Comparison of ENCODE assay signal across 8 cellular contexts in genomic region chr1:225780609-225781008, GRCh38. TPM values are rescaled to one million over a fixed set of nuclear protein-coding genes. Genes with fewer than 3 reads are reported as not detected.
DNase-seq lines count a peak whose midpoint lies in the region; ATAC-seq, FAIRE-seq and TF ChIP-seq lines count a peak whose summit lies in the region.
"Had no signal": no experiment of that assay in that cellular context is flagged by ENCODE, and none has a peak within 500 bp of the region (broad histone marks: within the 10 kb centered on the region; RNA-seq: fewer than 3 reads in every experiment).

No MANE protein-coding gene starts in this region.

- CTCF ChIA-PET in CD4-positive, alpha-beta memory T cell (lab: Charles Lee; ENCODE audit: partially characterized antibody) = interaction anchor here (1.0 to 1.1 kb wide), 2 partner anchors 64 to 96 kb away, joined by 3 read pairs; no protein-coding TSS in a partner anchor

- H3K79me2 ChIP-seq in astrocyte (ENCODE audit: insufficient read depth, low read length) (peaks cover 74% of the 10 kb centered on the region), neural cell (replicated peaks; ENCODE audit: insufficient read depth, low read length) (peaks cover 67% of the 10 kb centered on the region)

- H3K9me2 ChIP-seq in neural cell (ENCODE audit: insufficient read depth, low read length) = no peaks in the 10 kb centered on the region

- H4K20me1 ChIP-seq in astrocyte (ENCODE audit: insufficient read depth, low read length) (peaks cover 37% of the 10 kb centered on the region), neural cell (ENCODE audit: insufficient read depth) (no peaks in the 10 kb centered on the region)

- no peak for FAIRE-seq in astrocyte (lab: Jason Lieb, UNC)
- FAIRE-seq: small intestine had no signal

- H3K36me3 ChIP-seq in CD4-positive, alpha-beta memory T cell (ENCODE audit: insufficient read depth, low read length) = peaks cover 8% of the 10 kb centered on the region
- peaks cover 8% of the 10 kb centered on the region for H3K36me3 ChIP-seq in astrocyte (ENCODE audit: insufficient read depth, low read length)
- no peaks in the 10 kb centered on the region for H3K36me3 ChIP-seq in neural cell (ENCODE audit: insufficient read depth, low read length)

- H3K4me1 ChIP-seq in CD4-positive, alpha-beta memory T cell (ENCODE audit: insufficient read depth, low read length) = peaks cover 68% of the 10 kb centered on the region
- H3K4me1 ChIP-seq in astrocyte (ENCODE audit: insufficient read depth, low read length) = peaks cover 14% of the 10 kb centered on the region

- H2AFZ ChIP-seq in astrocyte (ENCODE audit: low read depth, low read length) = no peak overlapping the region
- no peak overlapping the region for H2AFZ ChIP-seq in neural cell (ENCODE audit: low read depth, low read length)

- no peaks in the 10 kb centered on the region for H3K27me3 ChIP-seq in CD4-positive, alpha-beta memory T cell (ENCODE audit: insufficient read depth, low read length)
- H3K27me3 ChIP-seq in astrocyte (ENCODE audit: insufficient read depth, low read length) (no peaks in the 10 kb centered on the region), neural cell (ENCODE audit: insufficient read depth, low read depth, low read length) (no peaks in the 10 kb centered on the region)

- ATAC-seq in GM19452 (IDR thresholded peaks at IDR 0.05; ENCODE audit: unreplicated experiment) (no peak), left ventricle myocardium superior (no peak)

- no peak for DNase-seq in CD4-positive, alpha-beta memory T cell
- DNase-seq in HFFc6 (no peak), astrocyte (ENCODE audit: low read depth) (no peak), left ventricle myocardium superior (no peak), GM19240 (ENCODE audit: insufficient read length, low spot score) (no peak)
- DNase-seq: small intestine had no signal

- no peak for TF ChIP-seq EP300 in neural cell (conservative IDR thresholded peaks at IDR 0.05; ENCODE audit: poor library complexity, severe bottlenecking)

- peaks cover 9% of the 10 kb centered on the region for H3F3A ChIP-seq in neural cell (ENCODE audit: insufficient read depth, low read length, poor library complexity, severe bottlenecking)

- intact Hi-C loops in CD4-positive, alpha-beta memory T cell (cut with micrococcal nuclease) = no loop called here
- intact Hi-C loops in left ventricle myocardium superior (cut with micrococcal nuclease) = no loop called here

- H3K4me1 Mint-ChIP-seq in CD4-positive, alpha-beta memory T cell = peaks cover 8 to 46% (median 31%) of the 10 kb centered on the region in 4 donors
- H3K4me1 Mint-ChIP-seq in HFFc6 (ENCODE audit: low read depth) = peaks cover 38% of the 10 kb centered on the region
- peaks cover 18% of the 10 kb centered on the region for H3K4me1 Mint-ChIP-seq in astrocyte (ENCODE audit: low read depth, unreplicated experiment)

- peak overlapping the region; percentile 2 to 91 (median 65) for H3K27ac Mint-ChIP-seq in CD4-positive, alpha-beta memory T cell
- H3K27ac Mint-ChIP-seq in HFFc6 (peak overlapping the region; percentile 14), astrocyte (ENCODE audit: unreplicated experiment) (no peak overlapping the region)

- no peak overlapping the region for H3K4me3 ChIP-seq in CD4-positive, alpha-beta memory T cell (ENCODE audit: low read length in 2 of 2)
- H3K4me3 ChIP-seq in astrocyte (ENCODE audit: insufficient read depth, low read depth, low read length) (no peak overlapping the region), neural cell (ENCODE audit: low read length) (peak overlapping the region; percentile 77)

- TF ChIP-seq RAD21 in neural cell (conservative IDR thresholded peaks at IDR 0.05) = no peak

- H3K9ac ChIP-seq in astrocyte (ENCODE audit: low read length) = no peak overlapping the region
- no peak overlapping the region for H3K9ac ChIP-seq in neural cell (ENCODE audit: low read length)

- H3K9me3 Mint-ChIP-seq in CD4-positive, alpha-beta memory T cell = no peaks in the 10 kb centered on the region
- H3K9me3 Mint-ChIP-seq in HFFc6 (no peaks in the 10 kb centered on the region), astrocyte (ENCODE audit: unreplicated experiment) (no peaks in the 10 kb centered on the region)

- peak overlapping the region; percentile 7 to 64 (median 44) for H3K4me3 Mint-ChIP-seq in CD4-positive, alpha-beta memory T cell
- H3K4me3 Mint-ChIP-seq in HFFc6 = peak overlapping the region; percentile 10; the same call in 1 of the 2 replicates
- H3K4me3 Mint-ChIP-seq in astrocyte (ENCODE audit: unreplicated experiment) = peak overlapping the region; percentile 69

- no peaks in the 10 kb centered on the region for H3K9me3 ChIP-seq in CD4-positive, alpha-beta memory T cell (ENCODE audit: control insufficient read depth in 1 of 2, low read length in 2 of 2)
- H3K9me3 ChIP-seq in astrocyte (ENCODE audit: insufficient read depth, low read depth, low read length) (no peaks in the 10 kb centered on the region), neural cell (ENCODE audit: low read length) (no peaks in the 10 kb centered on the region)

- TF ChIP-seq CTCF in HFFc6 (IDR thresholded peaks at IDR 0.05) = no peak
- TF ChIP-seq CTCF in astrocyte (IDR thresholded peaks at IDR 0.05; ENCODE audit: insufficient read depth, low read depth, low read length) = no peak
- TF ChIP-seq CTCF in neural cell (IDR thresholded peaks at IDR 0.05; ENCODE audit: poor library complexity, severe bottlenecking) = no peak

- H3K4me2 ChIP-seq in astrocyte (ENCODE audit: low read length) = peak overlapping the region; percentile 37
- H3K4me2 ChIP-seq in neural cell (ENCODE audit: low read length) = peak overlapping the region; percentile 48

- H3K36me3 Mint-ChIP-seq in CD4-positive, alpha-beta memory T cell = peaks cover 23 to 33% of the 10 kb centered on the region in 2 donors
- H3K36me3 Mint-ChIP-seq in HFFc6 (ENCODE audit: low read depth) (peaks cover 9% of the 10 kb centered on the region; the same call in 1 of the 2 replicates), astrocyte (ENCODE audit: low read depth, unreplicated experiment) (peaks cover 2% of the 10 kb centered on the region)

- POLR2A ChIA-PET in CD4-positive, alpha-beta memory T cell (lab: Charles Lee; ENCODE audit: partially characterized antibody) = interaction anchor here (3.8 to 4.3 kb wide), 4 partner anchors 11 to 143 kb away, joined by 28 to 78 read pairs (median 62); partner anchors contain the start of genes PYCR2 and TMEM63A

- no peak overlapping the region for H3K27ac ChIP-seq in CD4-positive, alpha-beta memory T cell (ENCODE audit: low read depth, low read length)
- H3K27ac ChIP-seq in astrocyte (ENCODE audit: low read depth, low read length) = no peak overlapping the region
- H3K27ac ChIP-seq in neural cell (ENCODE audit: low read length) = no peak overlapping the region

- no peaks in the 10 kb centered on the region for H3K27me3 Mint-ChIP-seq in CD4-positive, alpha-beta memory T cell
- H3K27me3 Mint-ChIP-seq in HFFc6 (ENCODE audit: insufficient read depth) = no peaks in the 10 kb centered on the region
- H3K27me3 Mint-ChIP-seq in astrocyte (ENCODE audit: low read depth, unreplicated experiment) = no peaks in the 10 kb centered on the region

TF ChIP-seq in neural cell, 6 proteins besides CTCF, POLR2A, EP300 and RAD21:
- TF ChIP-seq POLR2AphosphoS5 (IDR thresholded peaks at IDR 0.05) (no peak), MXI1 (conservative IDR thresholded peaks at IDR 0.05; ENCODE audit: poor library complexity, severe bottlenecking) (no peak), REST (IDR thresholded peaks at IDR 0.05; ENCODE audit: borderline replicate concordance) (no peak), SMC3 (conservative IDR thresholded peaks at IDR 0.05; ENCODE audit: poor library complexity) (no peak), EZH2 (IDR thresholded peaks at IDR 0.05; ENCODE audit: borderline replicate concordance, insufficient read depth, low read length, poor library complexity, severe bottlenecking) (no peak), TAF1 (IDR thresholded peaks at IDR 0.05; ENCODE audit: low read depth) (no peak)

RNA-seq across cellular contexts. Expression of gene SRP9, which starts 3.0 kb away (rescaled TPM):
- 100 to 1,000 TPM; 141 to 151 TPM for total RNA-seq in CD4-positive, alpha-beta memory T cell
- 100 to 1,000 TPM; 290 to 500 TPM for polyA plus RNA-seq in CD4-positive, alpha-beta memory T cell
- 100 to 1,000 TPM; 219 to 277 (median 246) TPM for total RNA-seq in HFFc6 (2021; fragmentation: NEBNext Ultra II Directional; extraction: Animal tissue kit (Norgen Biotek cat#: 25700))
- total RNA-seq in astrocyte = 269 and 275 TPM in 2 replicates
- polyA plus RNA-seq in neural cell = 1,603 and 1,838 TPM in 2 replicates
- polyA minus RNA-seq in neural cell = 591 and 710 TPM in 2 replicates
- 211 TPM for total RNA-seq in left ventricle myocardium superior

RNA-seq across cellular contexts. Expression of gene EPHX1, which starts 29.3 kb away (rescaled TPM):
- 1 to 10 TPM; 2.1 to 3.0 TPM for total RNA-seq in CD4-positive, alpha-beta memory T cell
- polyA plus RNA-seq in CD4-positive, alpha-beta memory T cell = under 1 TPM; 0.34 to 0.56 TPM
- 10 to 100 TPM; 30.3 to 38.7 (median 34.9) TPM for total RNA-seq in HFFc6 (2021; fragmentation: NEBNext Ultra II Directional; extraction: Animal tissue kit (Norgen Biotek cat#: 25700))
- 82.8 and 96.9 TPM in 2 replicates for total RNA-seq in astrocyte
- 7.5 and 8.7 TPM in 2 replicates for polyA plus RNA-seq in neural cell
- polyA minus RNA-seq in neural cell = 11.9 and 16.8 TPM in 2 replicates
- 76.8 TPM for total RNA-seq in left ventricle myocardium superior

Comparison
In these comparisons a context has a peak if more than half of its experiments do, and no peak if none do; other contexts are left out.
1. H3K4me3 Mint-ChIP-seq: peak in every context shown above with its lines; median percentile 69 in astrocyte; 44 in CD4-positive, alpha-beta memory T cell; 10 in HFFc6.
2. RNA of gene EPHX1, which starts 29.3 kb away (total RNA-seq): 82.8 to 96.9 TPM in astrocyte, 76.8 TPM in left ventricle myocardium superior (single experiment) and 30.3 to 38.7 TPM in HFFc6; 2.1 to 3.0 TPM in CD4-positive, alpha-beta memory T cell; every median in the first group is over 4 times any median in the second.